18 cellular contexts compared by ENCODE assay signal in genomic region chr3:117846238-117846637, GRCh38.
"Had no signal": no experiment of that assay in that cellular context is flagged by ENCODE, and none has a peak within 500 bp of the region (broad histone marks: within the 10 kb centered on the region; RNA-seq: fewer than 3 reads in every experiment).

No MANE protein-coding gene starts in this region.

- H3K4me1 ChIP-seq: sigmoid colon had no signal

- H3K27me3 Mint-ChIP-seq: activated CD8-positive, alpha-beta T cell treated with anti-CD3 and anti-CD28 coated beads for 36 hours; activated naive CD8-positive, alpha-beta T cell treated with anti-CD3 and anti-CD28 coated beads, Interleukin-2, amount 10 ng/mL, durations not matched to agents 7 days and 5 days; natural killer cell treated with Interleukin-12 subunit alpha and Interleukin-12 subunit beta and Interleukin-15 and Interleukin-18, amount 100 ng/mL, for 72 hours; stimulated activated naive CD8-positive, alpha-beta T cell treated with anti-CD3 and anti-CD28 coated beads, Interleukin-15, Interleukin-2, amounts not matched to agents 100 ng/mL and 50 ng/mL, for 24 hours had no signal

- FAIRE-seq: islet of Langerhans had no signal

- H3K27ac Mint-ChIP-seq: activated CD8-positive, alpha-beta T cell treated with anti-CD3 and anti-CD28 coated beads for 36 hours; activated naive CD8-positive, alpha-beta T cell treated with anti-CD3 and anti-CD28 coated beads, Interleukin-2, amount 10 ng/mL, durations not matched to agents 7 days and 5 days; activated T-cell treated with anti-CD3 and anti-CD28 coated beads, Interleukin-2, amount 50 U/mL, for 72 hours; natural killer cell treated with Interleukin-12 subunit alpha and Interleukin-12 subunit beta and Interleukin-15 and Interleukin-18, amount 100 ng/mL, for 72 hours; stimulated activated naive CD8-positive, alpha-beta T cell treated with anti-CD3 and anti-CD28 coated beads, Interleukin-15, Interleukin-2, amounts not matched to agents 100 ng/mL and 50 ng/mL, for 24 hours had no signal

- H3K36me3 ChIP-seq: sigmoid colon had no signal

- H3K9me3 ChIP-seq: sigmoid colon had no signal

- H3K4me3 Mint-ChIP-seq: activated CD8-positive, alpha-beta T cell treated with anti-CD3 and anti-CD28 coated beads for 36 hours; activated naive CD8-positive, alpha-beta T cell treated with anti-CD3 and anti-CD28 coated beads, Interleukin-2, amount 10 ng/mL, durations not matched to agents 7 days and 5 days; activated T-cell treated with anti-CD3 and anti-CD28 coated beads, Interleukin-2, amount 50 U/mL, for 72 hours; natural killer cell treated with Interleukin-12 subunit alpha and Interleukin-12 subunit beta and Interleukin-15 and Interleukin-18, amount 100 ng/mL, for 72 hours; stimulated activated naive CD8-positive, alpha-beta T cell treated with anti-CD3 and anti-CD28 coated beads, Interleukin-15, Interleukin-2, amounts not matched to agents 100 ng/mL and 50 ng/mL, for 24 hours had no signal

- H3K27ac ChIP-seq: sigmoid colon, VCaP had no signal

- H3K4me1 Mint-ChIP-seq: activated naive CD8-positive, alpha-beta T cell treated with anti-CD3 and anti-CD28 coated beads, Interleukin-2, amount 10 ng/mL, durations not matched to agents 7 days and 5 days had no signal

- H3K9me3 Mint-ChIP-seq: activated naive CD8-positive, alpha-beta T cell treated with anti-CD3 and anti-CD28 coated beads, Interleukin-2, amount 10 ng/mL, durations not matched to agents 7 days and 5 days; natural killer cell treated with Interleukin-12 subunit alpha and Interleukin-12 subunit beta and Interleukin-15 and Interleukin-18, amount 100 ng/mL, for 72 hours; stimulated activated naive CD8-positive, alpha-beta T cell treated with anti-CD3 and anti-CD28 coated beads, Interleukin-15, Interleukin-2, amounts not matched to agents 100 ng/mL and 50 ng/mL, for 24 hours had no signal

- H3K27me3 ChIP-seq: dorsolateral prefrontal cortex, sigmoid colon had no signal

- H3K36me3 Mint-ChIP-seq: activated naive CD8-positive, alpha-beta T cell treated with anti-CD3 and anti-CD28 coated beads, Interleukin-2, amount 10 ng/mL, durations not matched to agents 7 days and 5 days; natural killer cell treated with Interleukin-12 subunit alpha and Interleukin-12 subunit beta and Interleukin-15 and Interleukin-18, amount 100 ng/mL, for 72 hours had no signal

- H3K4me3 ChIP-seq: sigmoid colon had no signal

- ATAC-seq: activated CD8-positive, alpha-beta T cell treated with anti-CD3 and anti-CD28 coated beads for 36 hours; activated T-cell treated with anti-CD3 and anti-CD28 coated beads, Interleukin-2, amount 50 U/mL, for 72 hours; natural killer cell treated with Interleukin-12 subunit alpha and Interleukin-12 subunit beta and Interleukin-15 and Interleukin-18, amount 100 ng/mL, for 72 hours had no signal

- DNase-seq: activated CD8-positive, alpha-beta memory T cell treated with anti-CD3 and anti-CD28 coated beads, Interleukin-2, amount 50 U/mL, for 4 hours; activated CD8-positive, alpha-beta T cell treated with anti-CD3 and anti-CD28 coated beads for 36 hours; activated gamma-delta T cell treated with Interleukin-2 at 50 U/mL for 16 hours; activated naive CD8-positive, alpha-beta T cell treated with anti-CD3 and anti-CD28 coated beads, Interleukin-2, amount 10 ng/mL, durations not matched to agents 7 days and 5 days; activated T-cell treated with anti-CD3 and anti-CD28 coated beads, Interleukin-2, amount 50 U/mL, for 72 hours; anterior cingulate cortex; cerebellar nuclear complex; dorsolateral prefrontal cortex; foreskin fibroblast; head of caudate nucleus; mammary epithelial cell; occipital lobe; sigmoid colon; stimulated activated CD4-positive, alpha-beta T cell treated with anti-CD3 and anti-CD28 coated beads, Interleukin-4, amount 100 ng/mL, for 1 hour had no signal
